23 cellular contexts compared by ENCODE assay signal in the genomic region with DNA sequence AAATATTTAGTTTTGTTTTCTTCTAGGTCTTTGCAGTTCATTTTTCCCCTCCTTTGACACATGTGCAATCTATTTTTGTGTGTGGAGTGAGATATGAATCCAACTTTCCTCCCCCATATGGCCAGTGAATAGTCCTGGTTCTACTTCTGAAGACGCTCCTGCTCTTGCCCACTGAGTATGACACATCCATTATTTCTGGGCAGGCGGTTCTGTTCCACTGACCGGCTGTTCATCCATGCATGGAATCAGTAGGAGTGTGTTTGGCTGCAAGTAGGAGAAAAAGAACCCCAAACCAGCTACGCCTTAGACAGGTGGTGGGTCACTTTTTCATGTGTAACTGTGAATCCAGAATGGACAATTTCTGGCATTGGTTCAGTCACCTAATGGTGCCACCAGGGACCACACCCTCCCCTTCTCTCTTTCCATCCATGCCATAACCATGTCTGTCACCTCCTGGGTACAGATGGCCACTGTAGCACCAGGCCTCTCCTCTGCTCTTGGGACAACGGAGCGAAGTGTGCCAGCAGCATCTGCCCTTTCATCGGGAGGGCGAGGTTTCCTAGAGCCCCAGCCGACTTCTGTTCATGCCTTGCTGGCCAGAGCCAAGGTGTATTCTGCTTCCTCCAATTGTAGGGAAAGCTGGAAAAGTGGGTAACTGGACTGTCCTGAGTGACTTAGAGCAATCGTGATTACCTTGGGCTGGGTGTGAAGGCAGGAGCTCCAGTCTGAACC. TPM values are rescaled to one million over a fixed set of nuclear protein-coding genes. Genes with fewer than 3 reads are reported as not detected.
DNase-seq lines count a peak whose midpoint lies in the region; ATAC-seq, FAIRE-seq and TF ChIP-seq lines count a peak whose summit lies in the region.
"Had no signal": no experiment of that assay in that cellular context is flagged by ENCODE, and none has a peak within 500 bp of the region (broad histone marks: within the 10 kb centered on the region; RNA-seq: fewer than 3 reads in every experiment).

No MANE protein-coding gene starts in this region.

- no peak for TF ChIP-seq RAD21 in K562 (CRISPR knock-in tag; conservative IDR thresholded peaks at IDR 0.05 in 1 of 2, IDR thresholded peaks at IDR 0.05 in 1 of 2)

- CTCF ChIA-PET in K562 (lab: Yijun Ruan, JAX; ENCODE audit: low intra/inter-chr PET ratio): no interaction called here
- CTCF ChIA-PET in naive thymus-derived CD4-positive, alpha-beta T cell (lab: Charles Lee): no interaction called here

- no peaks in the 10 kb centered on the region for H3F3A ChIP-seq in neural progenitor cell (ENCODE audit: low read depth)

- no peak for TF ChIP-seq EP300 in K562 (IDR thresholded peaks at IDR 0.05; ENCODE audit: low read length)
- no peak for TF ChIP-seq EP300 in sigmoid colon (IDR thresholded peaks at IDR 0.05)

- H3K4me1 ChIP-seq in K562 (replicated peaks in 1 of 2; ENCODE audit: control insufficient read depth in 2 of 2, insufficient read depth in 2 of 2, low read length in 2 of 2) (no peaks in the 10 kb centered on the region), sigmoid colon (no peaks in the 10 kb centered on the region), neural progenitor cell (no peaks in the 10 kb centered on the region)
- H3K4me1 ChIP-seq in naive thymus-derived CD4-positive, alpha-beta T cell (ENCODE audit: control insufficient read depth in 2 of 2, insufficient read depth in 2 of 2, low read length in 2 of 2): no peaks in the 10 kb centered on the region
- H3K4me1 ChIP-seq: A549, SJSA1 had no signal

- no peak overlapping the region for H3K9ac ChIP-seq in K562 (ENCODE audit: insufficient read depth in 1 of 2, low read depth in 2 of 2, low read length in 2 of 2)
- H3K9ac ChIP-seq in neural progenitor cell: no peak overlapping the region

- H3K27me3 Mint-ChIP-seq in neural progenitor cell (ENCODE audit: insufficient read depth, low read depth): peaks cover 22% of the 10 kb centered on the region
- peaks cover 17 to 62% (median 45%) of the 10 kb centered on the region in 5 donors for H3K27me3 Mint-ChIP-seq in naive thymus-derived CD4-positive, alpha-beta T cell

- no peaks in the 10 kb centered on the region for H3K9me3 Mint-ChIP-seq in neural progenitor cell
- peaks cover 0 to 2% (median 0%) of the 10 kb centered on the region in 11 donors for H3K9me3 Mint-ChIP-seq in naive thymus-derived CD4-positive, alpha-beta T cell
- H3K9me3 Mint-ChIP-seq: CD8-positive, alpha-beta memory T cell; HFFc6 had no signal

- no peaks in the 10 kb centered on the region for H3K9me1 ChIP-seq in K562 (ENCODE audit: control insufficient read depth, insufficient read depth, low read length)

- FAIRE-seq in K562 (lab: Jason Lieb, UNC): no peak
- FAIRE-seq: A549, D721Med, G401.6 had no signal

- no peak for ATAC-seq in K562
- ATAC-seq in naive thymus-derived CD4-positive, alpha-beta T cell: no peak
- ATAC-seq: A549, Panc1 had no signal

- intact Hi-C loops in K562 (cut with micrococcal nuclease) (no loop called here), sigmoid colon (cut with DNase I) (no loop called here)
- intact Hi-C loops in naive thymus-derived CD4-positive, alpha-beta T cell (cut with micrococcal nuclease): no loop called here

- no peak overlapping the region for H3K27ac ChIP-seq in K562 (ENCODE audit: extremely low read depth, low read depth, low read length)
- no peak overlapping the region for H3K27ac ChIP-seq in sigmoid colon
- no peak overlapping the region for H3K27ac ChIP-seq in neural progenitor cell
- no peak overlapping the region for H3K27ac ChIP-seq in naive thymus-derived CD4-positive, alpha-beta T cell (ENCODE audit: low read depth, low read length)
- H3K27ac ChIP-seq: A549, SJSA1 had no signal

- no TSS peak for BruUV-seq in K562 (replicated peaks; lab: Mats Ljungman, UMichigan)

- POLR2A ChIA-PET in K562 (lab: Yijun Ruan, JAX): interaction anchor here (0.6 kb wide), 1 partner anchor 115 kb away, joined by 3 read pairs; no protein-coding TSS in a partner anchor
- POLR2A ChIA-PET in naive thymus-derived CD4-positive, alpha-beta T cell (lab: Charles Lee): no interaction called here

- no peaks in the 10 kb centered on the region for H3K36me3 ChIP-seq in K562 (ENCODE audit: control insufficient read depth, insufficient read depth, low read length)
- H3K36me3 ChIP-seq in sigmoid colon: no peaks in the 10 kb centered on the region
- no peaks in the 10 kb centered on the region for H3K36me3 ChIP-seq in neural progenitor cell
- H3K36me3 ChIP-seq in naive thymus-derived CD4-positive, alpha-beta T cell (ENCODE audit: control insufficient read depth in 2 of 3, insufficient read depth in 3 of 3, low read length in 3 of 3): no peaks in the 10 kb centered on the region
- H3K36me3 ChIP-seq: MG63, SJSA1 had no signal

- H3K27me3 ChIP-seq in K562 (ENCODE audit: control insufficient read depth in 2 of 2, insufficient read depth in 2 of 2, low read length in 2 of 2): peaks cover 55 to 75% of the 10 kb centered on the region in 2 experiments
- peaks cover 0 to 14% (median 0%) of the 10 kb centered on the region in 3 donors for H3K27me3 ChIP-seq in sigmoid colon
- H3K27me3 ChIP-seq in neural progenitor cell: peaks cover 12% of the 10 kb centered on the region
- no peaks in the 10 kb centered on the region for H3K27me3 ChIP-seq in naive thymus-derived CD4-positive, alpha-beta T cell (ENCODE audit: control insufficient read depth in 2 of 2, insufficient read depth in 2 of 2, low read length in 2 of 2)

- H3K27ac Mint-ChIP-seq in neural progenitor cell: no peak overlapping the region
- no peak overlapping the region for H3K27ac Mint-ChIP-seq in naive thymus-derived CD4-positive, alpha-beta T cell
- H3K27ac Mint-ChIP-seq: HFFc6 had no signal

- TF ChIP-seq CTCF in K562 (IDR thresholded peaks at IDR 0.05 in 2 of 3, conservative IDR thresholded peaks at IDR 0.05 in 1 of 3; ENCODE audit: insufficient read depth in 2 of 3, low read depth in 1 of 3, low read length in 3 of 3) (no peak), sigmoid colon (IDR thresholded peaks at IDR 0.05) (no peak), neural progenitor cell (IDR thresholded peaks at IDR 0.05) (no peak)

- no peak overlapping the region for H3K4me3 Mint-ChIP-seq in neural progenitor cell
- no peak overlapping the region for H3K4me3 Mint-ChIP-seq in naive thymus-derived CD4-positive, alpha-beta T cell
- H3K4me3 Mint-ChIP-seq: CD8-positive, alpha-beta memory T cell; HFFc6 had no signal

- H3K4me3 ChIP-seq in K562: no peak overlapping the region
- H3K4me3 ChIP-seq in sigmoid colon: no peak overlapping the region
- H3K4me3 ChIP-seq in neural progenitor cell: no peak overlapping the region
- H3K4me3 ChIP-seq in naive thymus-derived CD4-positive, alpha-beta T cell (ENCODE audit: low read length): no peak overlapping the region
- H3K4me3 ChIP-seq: A549, MG63, SJSA1 had no signal

- H3K79me2 ChIP-seq in K562 (ENCODE audit: control insufficient read depth, insufficient read depth, low read length): no peaks in the 10 kb centered on the region
- H3K79me2 ChIP-seq in neural progenitor cell (ENCODE audit: low read depth): no peaks in the 10 kb centered on the region

- H4K20me1 ChIP-seq in K562 (replicated peaks; ENCODE audit: control insufficient read depth, insufficient read depth, low read length): no peaks in the 10 kb centered on the region; the same call in 1 of the 2 replicates
- H4K20me1 ChIP-seq in neural progenitor cell (ENCODE audit: low read depth): no peaks in the 10 kb centered on the region

- DNase-seq in Caki2 (ENCODE audit: low read depth) (peak; percentile 12), K562 (ENCODE audit: extremely low read depth in 1 of 4, low spot score in 3 of 4) (no peak), middle frontal gyrus (ENCODE audit: extremely low spot score, low spot score) (peak; percentile 8), sigmoid colon (peak; percentile 1), amniotic stem cell (lab: John Stamatoyannopoulos, UW) (no peak), NCI-H2081 (lab: John Stamatoyannopoulos, UW) (no peak), neural progenitor cell (ENCODE audit: low spot score) (no peak)
- DNase-seq in naive thymus-derived CD4-positive, alpha-beta T cell: no peak
- DNase-seq: CD8-positive, alpha-beta memory T cell; DND-41; HFFc6; IMR-90; Kasumi-1; MG63; NCI-H1092 treated with DMSO at 0.1 percent for 48 hours; NCI-H2081 treated with DMSO at 0.1 percent for 48 hours had no signal

- H3K36me3 Mint-ChIP-seq in neural progenitor cell: no peaks in the 10 kb centered on the region
- H3K36me3 Mint-ChIP-seq in naive thymus-derived CD4-positive, alpha-beta T cell: no peaks in the 10 kb centered on the region
- H3K36me3 Mint-ChIP-seq: CD8-positive, alpha-beta memory T cell had no signal

- no peaks in the 10 kb centered on the region for H3K9me3 ChIP-seq in K562 (replicated peaks; ENCODE audit: control insufficient read depth, insufficient read depth, low read depth, low read length)
- H3K9me3 ChIP-seq in sigmoid colon: no peaks in the 10 kb centered on the region
- no peaks in the 10 kb centered on the region for H3K9me3 ChIP-seq in neural progenitor cell (ENCODE audit: low read depth)
- no peaks in the 10 kb centered on the region for H3K9me3 ChIP-seq in naive thymus-derived CD4-positive, alpha-beta T cell (ENCODE audit: control insufficient read depth in 2 of 3, low read length in 3 of 3)
- H3K9me3 ChIP-seq: A549, MG63, SJSA1 had no signal

- no peak overlapping the region for H2AFZ ChIP-seq in K562 (ENCODE audit: low read depth, low read length)
- no peak overlapping the region for H2AFZ ChIP-seq in neural progenitor cell (replicated peaks)

- 13% methylated on average over 9 of the region's 10 CpGs for WGBS in K562 (ENCODE audit: insufficient coverage, low coverage, missing lambda C conversion rate)
- WGBS in sigmoid colon, 2 donors: 88 to 92% methylated on average over 10 of the region's 10 CpGs

- no peak for TF ChIP-seq POLR2A in K562 (conservative IDR thresholded peaks at IDR 0.05)
- TF ChIP-seq POLR2A in sigmoid colon (IDR thresholded peaks at IDR 0.05): no peak

- H3K4me1 Mint-ChIP-seq in neural progenitor cell: no peaks in the 10 kb centered on the region
- no peaks in the 10 kb centered on the region for H3K4me1 Mint-ChIP-seq in naive thymus-derived CD4-positive, alpha-beta T cell
- H3K4me1 Mint-ChIP-seq: CD8-positive, alpha-beta memory T cell had no signal

- in situ Hi-C loops in Caki2 (cut with HindIII; ENCODE audit: low pct_unique_long_range_greater_than_20kb, low sequenced_read_pairs): no loop called here
- in situ Hi-C loops in K562 (cut with MboI): no loop called here

- no peak overlapping the region for H3K4me2 ChIP-seq in K562 (ENCODE audit: insufficient read depth, low read length)
- no peak overlapping the region for H3K4me2 ChIP-seq in neural progenitor cell

RNA-seq across cellular contexts. Expression of a gene that starts 32.1 kb away (rescaled TPM):
- total RNA-seq in Caki2 (2014; rRNA removed; shearing (Covaris generic); ENCODE audit: low replicate concordance): 0.09 and 0.81 TPM in 2 replicates
- total RNA-seq in K562 (2011; cell fraction: chromatin; rRNA removed; ENCODE audit: low replicate concordance): 0.39 TPM in 1 of 2 replicates, not detected in the other
- 0.17 and 0.26 TPM in 2 replicates for total RNA-seq in K562 (2011; cell fraction: nucleolus; rRNA removed)
- total RNA-seq in K562 (2011; cell fraction: nucleoplasm; rRNA removed): 0.44 TPM in 1 of 2 replicates, not detected in the other
- total RNA-seq in K562 (2014; rRNA removed) (not detected in 2 replicates), K562 (2014; rRNA removed; fragmentation: Illumina TruSeq; extraction: Trizol) (not detected in 2 replicates), K562 (2015; rRNA removed; fragmentation: Illumina TruSeq; extraction: Trizol) (not detected in 2 replicates), K562 (2021) (not detected in 2 replicates), sigmoid colon (not detected), neural progenitor cell (ENCODE audit: low replicate concordance) (not detected in 2 replicates)
- polyA plus RNA-seq in K562 (2011; rRNA removed) (0.07 TPM in 1 of 2 replicates, not detected in the other), K562 (2014; fragmentation: Illumina TruSeq; extraction: Trizol) (not detected in 2 replicates), K562 (2014; fragmentation: Nextera tagmentation; extraction: Ambion mirVana) (not detected), K562 (2014; rRNA removed) (0.07 TPM in 1 of 2 replicates, not detected in the other), sigmoid colon (under 1 TPM in 2 of 3 donors, not detected in 1; 0.04 to 0.46 TPM)
- polyA plus RNA-seq in K562 (2011; cell fraction: cytosol; rRNA removed): 0.09 TPM in 1 of 2 replicates, not detected in the other
- 0.08 and 0.28 TPM in 2 replicates for polyA plus RNA-seq in K562 (2011; cell fraction: nucleus; rRNA removed)
- polyA plus RNA-seq in K562 (2012): 0.05 and 0.08 TPM in 2 replicates
- polyA minus RNA-seq in K562 (2011; rRNA and poly(A)+ RNA removed): not detected in 2 replicates
- polyA minus RNA-seq in K562 (2011; cell fraction: cytosol; rRNA and poly(A)+ RNA removed): not detected in 2 replicates
- not detected in 2 replicates for polyA minus RNA-seq in K562 (2011; cell fraction: nucleus; rRNA and poly(A)+ RNA removed)
- total RNA-seq in naive thymus-derived CD4-positive, alpha-beta T cell: not detected
- polyA plus RNA-seq in naive thymus-derived CD4-positive, alpha-beta T cell: not detected
- total RNA-seq: CD8-positive, alpha-beta memory T cell; H4; HFFc6; HT1080; IMR-90; SJSA1 had no signal
- polyA plus RNA-seq: CD8-positive, alpha-beta memory T cell; IMR-90 had no signal

Comparison
In these comparisons a context has a peak if more than half of its experiments do, and no peak if none do; other contexts are left out.
1. DNase-seq: peak in Caki2 (single experiment), middle frontal gyrus (single experiment) and sigmoid colon (single experiment); none in K562 (0 of 4), amniotic stem cell (single experiment), NCI-H2081 (0 of 2), neural progenitor cell (single experiment) and naive thymus-derived CD4-positive, alpha-beta T cell (0 of 9).